Comparison of ENCODE assay signal across 11 cellular contexts in genomic region chr5:119289413-119289812, GRCh38.
DNase-seq lines count a peak whose midpoint lies in the region; ATAC-seq and TF ChIP-seq lines count a peak whose summit lies in the region.
"Had no signal": no experiment of that assay in that cellular context is flagged by ENCODE, and none has a peak within 500 bp of the region (broad histone marks: within the 10 kb centered on the region; RNA-seq: fewer than 3 reads in every experiment).

No MANE protein-coding gene starts in this region.

- peaks cover 9% of the 10 kb centered on the region for H3K9me3 Mint-ChIP-seq in activated T-cell treated with anti-CD3 and anti-CD28 coated beads, Interleukin-2, amount 50 U/mL, for 24 hours
- H3K9me3 Mint-ChIP-seq in dendritic cell treated with granulocyte-macrophage colony-stimulating factor and Interleukin-4, amounts not matched to agents 40 ng/mL and 50 ng/mL, for 4 days: peaks cover 7% of the 10 kb centered on the region

- peak overlapping the region; percentile 97 for H3K27ac Mint-ChIP-seq in activated T-cell treated with anti-CD3 and anti-CD28 coated beads, Interleukin-2, amount 50 U/mL, for 24 hours
- H3K27ac Mint-ChIP-seq in dendritic cell treated with granulocyte-macrophage colony-stimulating factor and Interleukin-4, amounts not matched to agents 40 ng/mL and 50 ng/mL, for 4 days: peak overlapping the region; percentile 55

- no peaks in the 10 kb centered on the region for H3F3A ChIP-seq in PC-3 (ENCODE audit: low read length, unreplicated experiment)

- H3K36me3 ChIP-seq in PC-3 (ENCODE audit: low read depth, low read length) (no peaks in the 10 kb centered on the region), stomach (no peaks in the 10 kb centered on the region), colonic mucosa (no peaks in the 10 kb centered on the region)
- H3K36me3 ChIP-seq: uterus had no signal

- peaks cover 54% of the 10 kb centered on the region for H3K36me3 Mint-ChIP-seq in activated T-cell treated with anti-CD3 and anti-CD28 coated beads, Interleukin-2, amount 50 U/mL, for 24 hours (ENCODE audit: low read depth)
- peaks cover 6% of the 10 kb centered on the region for H3K36me3 Mint-ChIP-seq in dendritic cell treated with granulocyte-macrophage colony-stimulating factor and Interleukin-4, amounts not matched to agents 40 ng/mL and 50 ng/mL, for 4 days (ENCODE audit: low read depth)

- peak overlapping the region; percentile 76; the same call in 1 of the 2 replicates for H3K4me2 ChIP-seq in PC-3 (ENCODE audit: low read length)

- H3K9me2 ChIP-seq in PC-3 (replicated peaks; ENCODE audit: low read length): no peaks in the 10 kb centered on the region

- H3K9me3 ChIP-seq in PC-3 (ENCODE audit: low read length): no peaks in the 10 kb centered on the region
- H3K9me3 ChIP-seq in stomach: no peaks in the 10 kb centered on the region
- no peaks in the 10 kb centered on the region for H3K9me3 ChIP-seq in colonic mucosa
- H3K9me3 ChIP-seq: uterus had no signal

- TF ChIP-seq EP300 in stomach (IDR thresholded peaks at IDR 0.05): no peak

- peaks cover 91% of the 10 kb centered on the region for H3K4me1 Mint-ChIP-seq in activated T-cell treated with anti-CD3 and anti-CD28 coated beads, Interleukin-2, amount 50 U/mL, for 24 hours (ENCODE audit: low read depth)
- peaks cover 71% of the 10 kb centered on the region for H3K4me1 Mint-ChIP-seq in dendritic cell treated with granulocyte-macrophage colony-stimulating factor and Interleukin-4, amounts not matched to agents 40 ng/mL and 50 ng/mL, for 4 days (ENCODE audit: low read depth)

- no peak overlapping the region for H3K9ac ChIP-seq in PC-3 (ENCODE audit: low read length)
- H3K9ac ChIP-seq in colonic mucosa (ENCODE audit: low read depth in 2 of 2, low read length in 2 of 2): no peak overlapping the region

- intact Hi-C loops in PC-3 (cut with micrococcal nuclease): no loop called here
- intact Hi-C loops in dendritic cell treated with granulocyte-macrophage colony-stimulating factor and Interleukin-4, amounts not matched to agents 40 ng/mL and 50 ng/mL, for 4 days (cut with micrococcal nuclease): no loop called here
- intact Hi-C loops in stomach (cut with DNase I; ENCODE audit: low total_unique reads): no loop called here
- intact Hi-C loops in colonic mucosa (cut with DNase I): no loop called here

- no peak overlapping the region for H2AFZ ChIP-seq in PC-3 (ENCODE audit: low read length)

- H3K79me2 ChIP-seq in PC-3 (ENCODE audit: low read length): peaks cover 6% of the 10 kb centered on the region; the same call in 1 of the 2 replicates

- ATAC-seq in PC-3: no peak
- no peak for ATAC-seq in HG03097 (IDR thresholded peaks at IDR 0.05; ENCODE audit: low FRiP score, unreplicated experiment)

- H3K4me1 ChIP-seq in PC-3 (ENCODE audit: insufficient read depth, low read length) (peaks cover 37% of the 10 kb centered on the region), stomach (peaks cover 50 to 79% (median 64%) of the 10 kb centered on the region in 4 donors), colonic mucosa (peaks cover 8% of the 10 kb centered on the region)

- no peak for TF ChIP-seq POLR2A in stomach (IDR thresholded peaks at IDR 0.05)

- TF ChIP-seq CTCF in PC-3 (conservative IDR thresholded peaks at IDR 0.05; ENCODE audit: low read depth, low read length) (no peak), stomach (IDR thresholded peaks at IDR 0.05) (no peak), colonic mucosa (IDR thresholded peaks at IDR 0.05) (no peak)

- H3K27me3 Mint-ChIP-seq in activated T-cell treated with anti-CD3 and anti-CD28 coated beads, Interleukin-2, amount 50 U/mL, for 24 hours: no peaks in the 10 kb centered on the region
- H3K27me3 Mint-ChIP-seq in dendritic cell treated with granulocyte-macrophage colony-stimulating factor and Interleukin-4, amounts not matched to agents 40 ng/mL and 50 ng/mL, for 4 days: no peaks in the 10 kb centered on the region

- WGBS in stomach, 5 donors: 64 to 75% (median 66%) methylated on average over 2 of the region's 2 CpGs

- no peak for DNase-seq in activated T-cell treated with anti-CD3 and anti-CD28 coated beads, Interleukin-2, amount 50 U/mL, for 24 hours
- no peak for DNase-seq in activated T-cell treated with anti-CD3 and anti-CD28 coated beads, Interleukin-2, amount 50 U/mL, for 1 hour
- DNase-seq in PC-3 (no peak), stomach (no peak), colonic mucosa (no peak), GM03348 (ENCODE audit: low spot score) (no peak)
- DNase-seq: NCI-H1092, retina, uterus had no signal

- no peak overlapping the region for H3K27ac ChIP-seq in PC-3 (ENCODE audit: low read length)
- H3K27ac ChIP-seq in stomach: peak overlapping the region in 3 of 5 donors; percentile 33 to 52 (median 38)
- H3K27ac ChIP-seq in colonic mucosa: no peak overlapping the region
- H3K27ac ChIP-seq: uterus had no signal

- H4K20me1 ChIP-seq in PC-3 (ENCODE audit: low read length): no peaks in the 10 kb centered on the region

- no peak overlapping the region for H3K4me3 ChIP-seq in PC-3 (ENCODE audit: low read length)
- no peak overlapping the region for H3K4me3 ChIP-seq in stomach
- no peak overlapping the region for H3K4me3 ChIP-seq in colonic mucosa
- H3K4me3 ChIP-seq: uterus had no signal

- peak overlapping the region; percentile 51 for H3K4me3 Mint-ChIP-seq in activated T-cell treated with anti-CD3 and anti-CD28 coated beads, Interleukin-2, amount 50 U/mL, for 24 hours
- H3K4me3 Mint-ChIP-seq in dendritic cell treated with granulocyte-macrophage colony-stimulating factor and Interleukin-4, amounts not matched to agents 40 ng/mL and 50 ng/mL, for 4 days: no peak overlapping the region

- BruUV-seq in PC-3 (replicated peaks; lab: Mats Ljungman, UMichigan): no TSS peak

- CTCF ChIA-PET in PC-3 (lab: Charles Lee): no interaction called here

- H3K27me3 ChIP-seq in PC-3 (ENCODE audit: low read length): no peaks in the 10 kb centered on the region
- no peaks in the 10 kb centered on the region for H3K27me3 ChIP-seq in stomach
- no peaks in the 10 kb centered on the region for H3K27me3 ChIP-seq in colonic mucosa
- H3K27me3 ChIP-seq: uterus had no signal

- POLR2A ChIA-PET in PC-3 (lab: Charles Lee; ENCODE audit: unreplicated experiment): no interaction called here

Comparison
In these comparisons a context has a peak if more than half of its experiments do, and no peak if none do; other contexts are left out.
1. H3K27ac ChIP-seq: peak in stomach (3 of 5); none in PC-3 (single experiment) and colonic mucosa (single experiment).